17 cellular contexts compared by ENCODE assay signal in genomic region chr9:90020277-90020871, GRCh38.
DNase-seq lines count a peak whose midpoint lies in the region; ATAC-seq and TF ChIP-seq lines count a peak whose summit lies in the region.
"Had no signal": no experiment of that assay in that cellular context is flagged by ENCODE, and none has a peak within 500 bp of the region (broad histone marks: within the 10 kb centered on the region; RNA-seq: fewer than 3 reads in every experiment).

No MANE protein-coding gene starts in this region.

- intact Hi-C loops in Right ventricle myocardium superior (cut with DNase I) = no loop called here
- intact Hi-C loops in psoas muscle (cut with DNase I) = no loop called here
- intact Hi-C loops in tibial artery (cut with DNase I; ENCODE audit: low total_unique reads) = no loop called here

- H3K27ac ChIP-seq in right atrium auricular region (no peak overlapping the region), psoas muscle (peak overlapping the region; percentile 60), tibial artery (peak overlapping the region; percentile 5 to 35), tibial nerve (no peak overlapping the region)
- H3K27ac ChIP-seq: BLaER1 treated with 17β-estradiol and CSF1 and Interleukin-3, amounts not matched to agents 10 nM and 100 nM; KMS-11 had no signal

- no peak for TF ChIP-seq CTCF in right atrium auricular region (IDR thresholded peaks at IDR 0.05)
- TF ChIP-seq CTCF in psoas muscle (IDR thresholded peaks at IDR 0.05) = no peak
- TF ChIP-seq CTCF in tibial artery (IDR thresholded peaks at IDR 0.05) = no peak
- no peak for TF ChIP-seq CTCF in tibial nerve (IDR thresholded peaks at IDR 0.05)

- no peaks in the 10 kb centered on the region for H3K27me3 ChIP-seq in right atrium auricular region
- no peaks in the 10 kb centered on the region for H3K27me3 ChIP-seq in psoas muscle (ENCODE audit: insufficient read depth in 3 of 3, low read length in 2 of 3)
- H3K27me3 ChIP-seq in tibial artery = no peaks in the 10 kb centered on the region
- H3K27me3 ChIP-seq in tibial nerve = no peaks in the 10 kb centered on the region
- H3K27me3 ChIP-seq: BLaER1 treated with 17β-estradiol and CSF1 and Interleukin-3, amounts not matched to agents 10 nM and 100 nM had no signal

- H3K4me1 ChIP-seq in right atrium auricular region (no peaks in the 10 kb centered on the region), psoas muscle (peaks cover 11% of the 10 kb centered on the region), tibial artery (peaks cover 0 to 26% (median 8%) of the 10 kb centered on the region in 4 donors), tibial nerve (peaks cover 0 to 8% (median 0%) of the 10 kb centered on the region in 4 donors)

- TF ChIP-seq EP300 in tibial nerve (IDR thresholded peaks at IDR 0.05) = no peak

- peak; percentile 58 for ATAC-seq in Right ventricle myocardium superior (ENCODE audit: poor library complexity)
- ATAC-seq in esophagus mucosa = peak; percentile 44
- peak; percentile 69 to 92 (median 84) for ATAC-seq in psoas muscle
- no peak for ATAC-seq in GM19324 (IDR thresholded peaks at IDR 0.05; ENCODE audit: low FRiP score, unreplicated experiment)

- WGBS in psoas muscle, 3 donors = 13 to 30% (median 20%) methylated on average over 7 of the region's 7 CpGs
- 52 to 71% methylated on average over 7 of the region's 7 CpGs for WGBS in tibial nerve, 2 donors

- H3K36me3 ChIP-seq in right atrium auricular region (no peaks in the 10 kb centered on the region), psoas muscle (ENCODE audit: insufficient read depth in 1 of 2, low read depth in 1 of 2) (no peaks in the 10 kb centered on the region), tibial artery (no peaks in the 10 kb centered on the region), tibial nerve (no peaks in the 10 kb centered on the region)
- H3K36me3 ChIP-seq: BLaER1 treated with 17β-estradiol and CSF1 and Interleukin-3, amounts not matched to agents 10 nM and 100 nM had no signal

- TF ChIP-seq POLR2A in tibial nerve (IDR thresholded peaks at IDR 0.05) = no peak

- no peak for DNase-seq in Right ventricle myocardium superior
- DNase-seq in right atrium auricular region (ENCODE audit: low spot score) = no peak
- no peak for DNase-seq in psoas muscle
- DNase-seq in tibial artery = no peak
- DNase-seq in ureter (ENCODE audit: low spot score) = no peak
- DNase-seq in tibial nerve (ENCODE audit: low spot score in 2 of 2) = no peak
- DNase-seq: DMS153, EL, MV-4-11, NCI-H1417 treated with DMSO at 0.1 percent for 48 hours, NCI-H2029 treated with DMSO at 0.1 percent for 48 hours, NCI-H510A treated with DMSO at 0.1 percent for 48 hours, RPMI8226 had no signal

- H3K9me3 ChIP-seq in right atrium auricular region (peaks cover 0 to 8% of the 10 kb centered on the region in 2 donors), psoas muscle (no peaks in the 10 kb centered on the region), tibial artery (no peaks in the 10 kb centered on the region), tibial nerve (peaks cover 0 to 6% (median 0%) of the 10 kb centered on the region in 4 donors)

- no peak overlapping the region for H3K4me3 ChIP-seq in right atrium auricular region
- no peak overlapping the region for H3K4me3 ChIP-seq in psoas muscle
- H3K4me3 ChIP-seq in tibial artery = no peak overlapping the region
- H3K4me3 ChIP-seq in tibial nerve = no peak overlapping the region
- H3K4me3 ChIP-seq: BLaER1 treated with 17β-estradiol and CSF1 and Interleukin-3, amounts not matched to agents 10 nM and 100 nM had no signal

Comparison
In these comparisons a context has a peak if more than half of its experiments do, and no peak if none do; other contexts are left out.
1. H3K27ac ChIP-seq: peak in psoas muscle (single experiment) and tibial artery (2 of 2); none in right atrium auricular region (0 of 2) and tibial nerve (0 of 4).